ENCODE assay signal across 3 cellular contexts in genomic region chr12:29893002-29893401, GRCh38.
TF ChIP-seq lines count a peak whose summit lies in the region.

No MANE protein-coding gene starts in this region.

TF ChIP-seq in A549, 52 proteins besides CTCF, POLR2A, EP300 and RAD21:
- TF ChIP-seq CEBPB (IDR thresholded peaks at IDR 0.05), result no peak
- peak; percentile 58 for TF ChIP-seq MAFK (IDR thresholded peaks at IDR 0.05; ENCODE audit: partially characterized antibody)

TF ChIP-seq in IMR-90, 13 proteins besides CTCF, POLR2A, EP300 and RAD21:
- TF ChIP-seq SMC3 (IDR thresholded peaks at IDR 0.05; ENCODE audit: low read depth, low read length), result no peak
- no peak for TF ChIP-seq CHD1 (IDR thresholded peaks at IDR 0.05; ENCODE audit: low read depth, low read length)
- no peak for TF ChIP-seq RFX5 (IDR thresholded peaks at IDR 0.05; ENCODE audit: low read depth, low read length)
- no peak for TF ChIP-seq NFE2L2 (IDR thresholded peaks at IDR 0.05; ENCODE audit: low read depth, low read length)
- TF ChIP-seq MXI1 (IDR thresholded peaks at IDR 0.05; ENCODE audit: borderline replicate concordance, low read depth, low read length), result no peak
- TF ChIP-seq ELK1 (IDR thresholded peaks at IDR 0.05; ENCODE audit: borderline replicate concordance, low read depth, low read length), result no peak
- no peak for TF ChIP-seq MAZ (IDR thresholded peaks at IDR 0.05; ENCODE audit: borderline replicate concordance, low read depth, low read length)
- TF ChIP-seq MAFK (IDR thresholded peaks at IDR 0.05; ENCODE audit: low read depth, low read length), result peak; percentile 63

TF ChIP-seq in H1, 55 proteins besides CTCF, POLR2A, EP300 and RAD21:
- TF ChIP-seq SUZ12 (IDR thresholded peaks at IDR 0.05; ENCODE audit: low read length) (no peak), USF2 (IDR thresholded peaks at IDR 0.05; ENCODE audit: low read length) (no peak), HDAC6 (IDR thresholded peaks at IDR 0.05; ENCODE audit: low read depth, low read length) (no peak), TEAD4 (IDR thresholded peaks at IDR 0.05; ENCODE audit: low read depth, low read length) (no peak), RNF2 (IDR thresholded peaks at IDR 0.05; ENCODE audit: borderline replicate concordance, low read depth, low read length, missing control alignments, poor library complexity, severe bottlenecking) (no peak), E2F6 (IDR thresholded peaks at IDR 0.05) (no peak), ZNF274 (IDR thresholded peaks at IDR 0.05; ENCODE audit: borderline replicate concordance, extremely low read depth, low read length) (no peak), POU5F1 (IDR thresholded peaks at IDR 0.05; ENCODE audit: low read depth, low read length) (no peak), CBX8 (IDR thresholded peaks at IDR 0.05; ENCODE audit: borderline replicate concordance, low read depth, low read length) (no peak), SP2 (IDR thresholded peaks at IDR 0.05; ENCODE audit: low read length) (no peak), SIRT6 (IDR thresholded peaks at IDR 0.05; ENCODE audit: low read length) (no peak), BCL11A (IDR thresholded peaks at IDR 0.05; ENCODE audit: low read depth in 2 of 2, low read length in 2 of 2) (no peak), RBBP5 (IDR thresholded peaks at IDR 0.05; ENCODE audit: borderline replicate concordance, low read depth, low read length) (no peak), SRF (IDR thresholded peaks at IDR 0.05; ENCODE audit: low read depth, low read length) (no peak), CBX5 (IDR thresholded peaks at IDR 0.05; ENCODE audit: low read depth, low read length) (no peak)
